In the genomic region with DNA sequence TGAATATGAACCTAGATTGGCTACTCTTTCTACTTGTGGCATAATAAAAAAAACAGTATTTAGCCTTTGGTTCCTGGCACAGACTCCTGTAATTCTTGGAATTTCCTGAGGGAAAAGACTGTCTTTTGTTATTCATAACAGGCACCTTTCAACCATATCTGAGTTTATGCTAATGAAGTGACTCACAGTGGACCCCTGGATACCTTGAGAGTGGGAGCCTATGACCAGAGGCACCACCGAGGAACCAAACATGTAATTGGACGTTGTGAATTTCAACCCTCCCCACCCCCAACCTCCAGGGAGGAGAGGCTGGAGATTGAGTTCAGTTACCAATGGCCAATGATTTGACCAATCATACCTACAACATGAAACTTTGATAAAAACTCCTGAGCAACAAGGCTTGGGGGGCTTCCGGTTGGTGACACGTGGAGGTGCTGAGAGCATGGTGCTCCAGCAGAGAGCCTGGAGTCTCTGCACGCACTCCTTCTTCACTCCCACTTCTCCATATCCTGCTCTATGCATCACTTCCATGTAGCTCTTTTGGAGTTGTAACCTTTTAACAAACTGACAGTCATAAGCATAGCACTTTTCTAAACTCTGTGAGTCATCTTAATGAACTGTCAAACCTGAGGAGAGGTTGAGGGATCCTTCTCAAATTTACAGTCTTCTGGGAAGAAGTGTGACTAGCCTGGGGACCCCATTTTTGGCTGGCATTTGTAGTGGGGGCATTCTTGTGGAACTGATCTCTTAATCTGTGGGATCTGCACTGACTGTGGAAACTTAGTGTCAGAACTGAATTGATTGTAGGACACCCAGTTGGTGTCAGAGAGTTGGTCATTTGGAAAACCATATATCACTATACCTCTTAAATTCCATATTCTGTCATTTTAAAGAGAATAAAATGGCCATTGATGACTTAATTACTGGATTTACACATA, we compare ENCODE assay signal across 13 cellular contexts. TPM values are rescaled to one million over a fixed set of nuclear protein-coding genes. Genes with fewer than 3 reads are reported as not detected.
DNase-seq lines count a peak whose midpoint lies in the region; ATAC-seq and TF ChIP-seq lines count a peak whose summit lies in the region.
"Had no signal": no experiment of that assay in that cellular context is flagged by ENCODE, and none has a peak within 500 bp of the region (broad histone marks: within the 10 kb centered on the region; RNA-seq: fewer than 3 reads in every experiment).

No MANE protein-coding gene starts in this region.

- peaks cover 73% of the 10 kb centered on the region for H3K79me2 ChIP-seq in PC-9 (ENCODE audit: low read depth)

- peaks cover 95% of the 10 kb centered on the region for H3K36me3 ChIP-seq in PC-9 (ENCODE audit: low read depth)

- peaks cover 75% of the 10 kb centered on the region for H3K4me1 ChIP-seq in PC-9 (replicated peaks; ENCODE audit: insufficient read depth)

- no peak overlapping the region for H2AFZ ChIP-seq in PC-9

- no peaks in the 10 kb centered on the region for H3K27me3 ChIP-seq in PC-9 (ENCODE audit: insufficient read depth, low read depth)

- H3K4me3 ChIP-seq in PC-9, result peak overlapping the region; percentile 8; the same call in 1 of the 2 replicates
- H3K4me3 ChIP-seq: dorsolateral prefrontal cortex had no signal

- no peaks in the 10 kb centered on the region for H3K9me2 ChIP-seq in PC-9 (ENCODE audit: insufficient read depth)

- peaks cover 59% of the 10 kb centered on the region for H3F3A ChIP-seq in PC-9 (ENCODE audit: insufficient read depth, low read depth)

- intact Hi-C loops in PC-9 (cut with micrococcal nuclease; ENCODE audit: unreplicated experiment), result loop anchor here (1.0 kb wide), 2 partner anchors 46 to 78 kb away; no protein-coding TSS in a partner anchor

- TF ChIP-seq CTCF in PC-9 (conservative IDR thresholded peaks at IDR 0.05) (no peak), omental fat pad (IDR thresholded peaks at IDR 0.05) (no peak)

- peak overlapping the region; percentile 98 for H3K27ac ChIP-seq in PC-9
- H3K27ac ChIP-seq in epithelial cell of prostate, result peak overlapping the region; percentile 84

- POLR2A ChIA-PET in PC-9 (lab: Charles Lee; ENCODE audit: unreplicated experiment), result no interaction called here

- no TSS peak for BruUV-seq in PC-9 (replicated peaks; lab: Mats Ljungman, UMichigan)

- peak overlapping the region; percentile 74 for H3K4me2 ChIP-seq in PC-9

- peak; percentile 70 for DNase-seq in EH (ENCODE audit: low read depth)
- peak; percentile 52 to 83 for DNase-seq in PC-9
- no peak for DNase-seq in epithelial cell of prostate (ENCODE audit: low read depth, low spot score)
- no peak for DNase-seq in omental fat pad (ENCODE audit: low spot score)
- no peak for DNase-seq in AG20443 (ENCODE audit: low spot score)
- no peak for DNase-seq in stimulated activated naive CD4-positive, alpha-beta T cell treated with Interleukin-2 at 50 U/mL for 16 hours (lab: John Stamatoyannopoulos, UW)
- DNase-seq in NCI-H1417 (lab: John Stamatoyannopoulos, UW), result no peak
- DNase-seq: activated CD4-positive, alpha-beta T cell treated with anti-CD3 and anti-CD28 coated beads, Interleukin-2, amount 50 U/mL, for 48 hours; activated naive CD4-positive, alpha-beta T cell; dorsolateral prefrontal cortex; NCI-H2227 treated with DMSO at 0.1 percent for 48 hours had no signal

- peak; percentile 53 for ATAC-seq in omental fat pad (ENCODE audit: low FRiP score)
- ATAC-seq in GM19463 (IDR thresholded peaks at IDR 0.05; ENCODE audit: unreplicated experiment), result no peak
- ATAC-seq: stimulated activated memory B cell treated with anti-CD40 and anti-IgM and Interleukin-4, amounts not matched to agents 10 μg/mL and 1 μg/mL and 100 μg/mL, for 72 hours had no signal

- no peaks in the 10 kb centered on the region for H4K20me1 ChIP-seq in PC-9 (ENCODE audit: insufficient read depth)

- CTCF ChIA-PET in PC-9 (lab: Charles Lee), result no interaction called here

- peaks cover 11% of the 10 kb centered on the region; the same call in 1 of the 2 replicates for H3K9me3 ChIP-seq in PC-9 (ENCODE audit: insufficient read depth, low read depth)

RNA-seq across cellular contexts. Expression of a gene that starts 48.6 kb away (rescaled TPM):
- 58.3 and 91.0 TPM in 2 replicates for total RNA-seq in PC-9 (2021)
- 100 to 1,000 TPM; 189 to 459 (median 376) TPM for total RNA-seq in omental fat pad

Comparison
In these comparisons a context has a peak if more than half of its experiments do, and no peak if none do; other contexts are left out.
1. DNase-seq: peak in EH (single experiment) and PC-9 (2 of 2); none in epithelial cell of prostate (single experiment), omental fat pad (single experiment), AG20443 (single experiment), stimulated activated naive CD4-positive, alpha-beta T cell treated with Interleukin-2 at 50 U/mL for 16 hours (single experiment) and NCI-H1417 (0 of 3).